In the genomic region with DNA sequence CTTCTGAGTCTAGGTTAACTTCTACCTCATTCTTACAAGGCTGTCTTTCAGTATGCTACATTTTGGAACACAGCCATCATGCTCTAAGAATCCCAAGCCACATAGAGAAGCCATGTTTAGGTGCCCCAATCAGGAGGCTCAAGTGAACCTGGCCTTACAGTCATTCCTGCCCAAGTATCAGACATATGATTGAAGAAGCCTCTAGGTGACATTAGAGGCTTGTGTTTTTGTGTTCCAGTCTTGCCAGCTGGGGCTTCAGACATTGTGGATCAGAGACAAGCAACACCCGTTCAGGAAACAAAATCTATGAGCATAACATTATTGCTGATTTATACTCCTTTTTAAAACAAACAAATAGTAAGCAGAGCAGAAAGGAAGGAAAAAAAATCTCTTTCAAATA, we compare ENCODE assay signal across 32 cellular contexts.
"Had no signal": no experiment of that assay in that cellular context is flagged by ENCODE, and none has a peak within 500 bp of the region (broad histone marks: within the 10 kb centered on the region; RNA-seq: fewer than 3 reads in every experiment).

No MANE protein-coding gene starts in this region.

- H3K36me3 Mint-ChIP-seq: activated naive CD8-positive, alpha-beta T cell had no signal

- H3K4me3 ChIP-seq: esophagus muscularis mucosa, gastrocnemius medialis, heart left ventricle had no signal

- H3K27me3 Mint-ChIP-seq: activated CD4-positive, alpha-beta T cell treated with anti-CD3 and anti-CD28 coated beads for 36 hours; activated CD8-positive, alpha-beta T cell treated with anti-CD3 and anti-CD28 coated beads for 36 hours; activated naive CD8-positive, alpha-beta T cell had no signal

- FAIRE-seq: astrocyte, bronchial epithelial cell, colon had no signal

- H3K36me3 ChIP-seq: brain microvascular endothelial cell, esophagus muscularis mucosa, gastrocnemius medialis, heart left ventricle had no signal

- H3K9me3 Mint-ChIP-seq: activated CD8-positive, alpha-beta T cell treated with anti-CD3 and anti-CD28 coated beads for 36 hours; activated T-cell treated with anti-CD3 and anti-CD28 coated beads, Interleukin-2, amount 50 U/mL, for 4 hours; activated T-helper 17 cell treated with anti-CD3 and anti-CD28 coated beads, Interleukin-2, amount 50 U/mL, for 72 hours; central memory CD8-positive, alpha-beta T cell; effector memory CD8-positive, alpha-beta T cell had no signal

- H3K27ac Mint-ChIP-seq: activated CD4-positive, alpha-beta T cell treated with anti-CD3 and anti-CD28 coated beads for 36 hours; activated CD8-positive, alpha-beta T cell treated with anti-CD3 and anti-CD28 coated beads for 36 hours; activated naive CD8-positive, alpha-beta T cell; activated T-helper 17 cell treated with anti-CD3 and anti-CD28 coated beads, Interleukin-2, amount 50 U/mL, for 72 hours; effector memory CD8-positive, alpha-beta T cell had no signal

- DNase-seq: activated CD4-positive, alpha-beta T cell treated with anti-CD3 and anti-CD28 coated beads for 36 hours; activated CD4-positive, alpha-beta T cell treated with anti-CD3 and anti-CD28 coated beads, Interleukin-2, amount 50 U/mL, for 1 hour; activated CD4-positive, alpha-beta T cell treated with anti-CD3 and anti-CD28 coated beads, Interleukin-2, amount 50 U/mL, for 48 hours; activated CD4-positive, CD25-positive, alpha-beta regulatory T cell; activated CD4-positive, CD25-positive, alpha-beta regulatory T cell treated with anti-CD3 and anti-CD28 coated beads, Interleukin-2, amount 50 U/mL, for 72 hours; activated CD8-positive, alpha-beta memory T cell treated with anti-CD3 and anti-CD28 coated beads for 24 hours; activated CD8-positive, alpha-beta T cell treated with anti-CD3 and anti-CD28 coated beads for 36 hours; activated effector memory CD4-positive, alpha-beta T cell treated with Interleukin-2 at 50 U/mL for 16 hours; activated gamma-delta T cell treated with Interleukin-2 at 50 U/mL for 16 hours; activated naive CD4-positive, alpha-beta T cell treated with anti-CD3 and anti-CD28 coated beads, Interleukin-2, amount 50 U/mL, for 16 hours; activated naive CD4-positive, alpha-beta T cell treated with Interleukin-2 at 50 U/mL for 16 hours; activated T-cell treated with anti-CD3 and anti-CD28 coated beads, Interleukin-2, amount 50 U/mL, for 4 hours; amniotic stem cell; anterior cingulate cortex; brain microvascular endothelial cell; cortex of kidney; dermis blood vessel endothelial cell; effector CD4-positive, alpha-beta T cell; effector memory CD8-positive, alpha-beta T cell; erythroblast; foreskin keratinocyte; gastrocnemius medialis; glutamatergic neuron; heart left ventricle; hypothalamus had no signal

- H3K9me3 ChIP-seq: esophagus muscularis mucosa, gastrocnemius medialis, heart left ventricle had no signal

- H3K27me3 ChIP-seq: brain microvascular endothelial cell, esophagus muscularis mucosa, foreskin keratinocyte, gastrocnemius medialis, heart left ventricle had no signal

- H3K27ac ChIP-seq: brain microvascular endothelial cell, esophagus muscularis mucosa, foreskin keratinocyte, gastrocnemius medialis, heart left ventricle had no signal

- ATAC-seq: activated CD4-positive, alpha-beta T cell treated with anti-CD3 and anti-CD28 coated beads for 36 hours; activated CD8-positive, alpha-beta T cell treated with anti-CD3 and anti-CD28 coated beads for 36 hours; activated T-cell treated with anti-CD3 and anti-CD28 coated beads, Interleukin-2, amount 50 U/mL, for 4 hours; activated T-helper 17 cell treated with anti-CD3 and anti-CD28 coated beads, Interleukin-2, amount 50 U/mL, for 72 hours; effector memory CD8-positive, alpha-beta T cell; foreskin keratinocyte; gastrocnemius medialis; heart left ventricle had no signal

- H3K4me3 Mint-ChIP-seq: activated CD4-positive, alpha-beta T cell treated with anti-CD3 and anti-CD28 coated beads for 36 hours; activated CD8-positive, alpha-beta T cell treated with anti-CD3 and anti-CD28 coated beads for 36 hours; activated naive CD8-positive, alpha-beta T cell; activated T-cell treated with anti-CD3 and anti-CD28 coated beads, Interleukin-2, amount 50 U/mL, for 4 hours; activated T-helper 17 cell treated with anti-CD3 and anti-CD28 coated beads, Interleukin-2, amount 50 U/mL, for 72 hours; central memory CD8-positive, alpha-beta T cell; effector memory CD8-positive, alpha-beta T cell had no signal

- H3K4me1 ChIP-seq: esophagus muscularis mucosa, foreskin keratinocyte, gastrocnemius medialis had no signal
